In genomic region chr11:60711316-60711715, GRCh38 we compare ENCODE assay signal across 32 cellular contexts. TPM values are rescaled to one million over a fixed set of nuclear protein-coding genes. Genes with fewer than 3 reads are reported as not detected.
"Had no signal": no experiment of that assay in that cellular context is flagged by ENCODE, and none has a peak within 500 bp of the region (broad histone marks: within the 10 kb centered on the region; RNA-seq: fewer than 3 reads in every experiment).

No MANE protein-coding gene starts in this region.

- DNase-seq: activated CD4-positive, alpha-beta T cell treated with anti-CD3 and anti-CD28 coated beads, Interleukin-2, amount 10 ng/mL, durations not matched to agents 24 days and 14 days; activated CD4-positive, alpha-beta T cell treated with anti-CD3 and anti-CD28 coated beads, Interleukin-2, amount 50 U/mL, for 4 hours; activated CD8-positive, alpha-beta T cell treated with anti-CD3 and anti-CD28 coated beads for 36 hours; activated gamma-delta T cell; activated naive CD4-positive, alpha-beta T cell treated with Interleukin-2 at 50 U/mL for 16 hours; activated naive CD8-positive, alpha-beta T cell treated with anti-CD3 and anti-CD28 coated beads, Interleukin-2, amount 10 ng/mL, durations not matched to agents 7 days and 5 days; activated T-cell treated with anti-CD3 and anti-CD28 coated beads, Interleukin-2, amount 50 U/mL, for 1 hour; activated T-cell treated with anti-CD3 and anti-CD28 coated beads, Interleukin-2, amount 50 U/mL, for 72 hours; NCI-H1048; NCI-H1436 treated with DMSO at 0.1 percent for 48 hours; NCI-H1694 treated with DMSO at 0.1 percent for 48 hours; NCI-H2029; NCI-H2107; NCI-H2171; NCI-H510A; NCI-H526; NCI-H748 treated with DMSO at 0.1 percent for 48 hours; NK-92 treated with Interleukin-12 subunit alpha and Interleukin-12 subunit beta, amount 100 ng/mL, for 24 hours; PC-3; RPMI8226; SHP77 treated with DMSO at 0.1 percent for 48 hours; SK-N-SH had no signal

- H3K4me1 ChIP-seq: SJSA1 had no signal

- H3K4me3 ChIP-seq: K562, Peyer's patch, SJSA1 had no signal

- FAIRE-seq: astrocyte, bronchial epithelial cell, K562, TTC549 had no signal

- H3K27me3 ChIP-seq: Peyer's patch, SJSA1 had no signal

- H3K36me3 ChIP-seq: Peyer's patch, SJSA1 had no signal

- ATAC-seq: activated CD8-positive, alpha-beta T cell treated with anti-CD3 and anti-CD28 coated beads for 36 hours; activated T-cell treated with anti-CD3 and anti-CD28 coated beads, Interleukin-2, amount 50 U/mL, for 72 hours; activated T-helper 17 cell treated with anti-CD3 and anti-CD28 coated beads, Interleukin-2, amount 50 U/mL, for 72 hours; K562; PC-3 had no signal

- H3K9me3 ChIP-seq: Peyer's patch, SJSA1, SK-N-SH had no signal

- H3K27ac ChIP-seq: SJSA1 had no signal

RNA-seq across cellular contexts. Expression of gene MS4A8, which starts 11.9 kb away (rescaled TPM):
- total RNA-seq: activated CD4-positive, alpha-beta T cell treated with anti-CD3 and anti-CD28 coated beads, Interleukin-2, amount 10 ng/mL, durations not matched to agents 24 days and 14 days; activated CD8-positive, alpha-beta memory T cell treated with anti-CD3 and anti-CD28 coated beads for 36 hours; activated CD8-positive, alpha-beta T cell treated with anti-CD3 and anti-CD28 coated beads for 36 hours; activated naive CD8-positive, alpha-beta T cell treated with anti-CD3 and anti-CD28 coated beads, Interleukin-2, amount 10 ng/mL, durations not matched to agents 7 days and 5 days; activated T-cell treated with anti-CD3 and anti-CD28 coated beads, Interleukin-2, amount 50 U/mL, for 72 hours; activated T-helper 17 cell treated with anti-CD3 and anti-CD28 coated beads, Interleukin-2, amount 50 U/mL, for 72 hours; astrocyte; bronchial epithelial cell; K562; MCF 10A; PC-3; SJSA1 had no signal
- polyA plus RNA-seq: K562, SK-N-SH had no signal

RNA-seq across cellular contexts. Expression of gene MS4A18, which starts 13.2 kb away (rescaled TPM):
- total RNA-seq: activated CD4-positive, alpha-beta T cell treated with anti-CD3 and anti-CD28 coated beads, Interleukin-2, amount 10 ng/mL, durations not matched to agents 24 days and 14 days; activated CD8-positive, alpha-beta memory T cell treated with anti-CD3 and anti-CD28 coated beads for 36 hours; activated CD8-positive, alpha-beta T cell treated with anti-CD3 and anti-CD28 coated beads for 36 hours; activated naive CD8-positive, alpha-beta T cell treated with anti-CD3 and anti-CD28 coated beads, Interleukin-2, amount 10 ng/mL, durations not matched to agents 7 days and 5 days; activated T-cell treated with anti-CD3 and anti-CD28 coated beads, Interleukin-2, amount 50 U/mL, for 72 hours; activated T-helper 17 cell treated with anti-CD3 and anti-CD28 coated beads, Interleukin-2, amount 50 U/mL, for 72 hours; astrocyte; bronchial epithelial cell; K562; MCF 10A; PC-3; SJSA1 had no signal
- polyA plus RNA-seq: adipose tissue, K562, SK-N-SH had no signal

RNA-seq across cellular contexts. Expression of gene MS4A15, which starts 45.4 kb away (rescaled TPM):
- total RNA-seq: activated CD4-positive, alpha-beta T cell treated with anti-CD3 and anti-CD28 coated beads, Interleukin-2, amount 10 ng/mL, durations not matched to agents 24 days and 14 days; activated CD8-positive, alpha-beta memory T cell treated with anti-CD3 and anti-CD28 coated beads for 36 hours; activated CD8-positive, alpha-beta T cell treated with anti-CD3 and anti-CD28 coated beads for 36 hours; activated naive CD8-positive, alpha-beta T cell treated with anti-CD3 and anti-CD28 coated beads, Interleukin-2, amount 10 ng/mL, durations not matched to agents 7 days and 5 days; activated T-cell treated with anti-CD3 and anti-CD28 coated beads, Interleukin-2, amount 50 U/mL, for 72 hours; activated T-helper 17 cell treated with anti-CD3 and anti-CD28 coated beads, Interleukin-2, amount 50 U/mL, for 72 hours; astrocyte; bronchial epithelial cell; K562; MCF 10A; PC-3; SJSA1 had no signal
- polyA plus RNA-seq: K562, SK-N-SH had no signal
